ENCODE assay signal across 15 cellular contexts in genomic region chr19:7152568-7152967, GRCh38.
DNase-seq lines count a peak whose midpoint lies in the region; ATAC-seq and TF ChIP-seq lines count a peak whose summit lies in the region.
"Had no signal": no experiment of that assay in that cellular context is flagged by ENCODE, and none has a peak within 500 bp of the region (broad histone marks: within the 10 kb centered on the region; RNA-seq: fewer than 3 reads in every experiment).

No MANE protein-coding gene starts in this region.

- intact Hi-C loops in posterior vena cava (cut with DNase I), result loop anchor here in 1 of 2 donors (10.0 kb wide), 1 partner anchor 142 kb away; the partner anchor contains the start of gene INSR

- H3T11ph ChIP-seq in H9 (ENCODE audit: low read length), result no peak overlapping the region

- H3K79me1 ChIP-seq in H9 (ENCODE audit: insufficient read depth, low read depth, low read length, poor library complexity, severe bottlenecking), result no peaks in the 10 kb centered on the region

- DNase-seq in NCI-H82 (lab: John Stamatoyannopoulos, UW) (peak; percentile 10), NCI-H82 treated with DMSO at 0.1 percent for 48 hours (lab: John Stamatoyannopoulos, UW; ENCODE audit: unreplicated experiment) (no peak), H9 (peak; percentile 32), posterior vena cava (ENCODE audit: low spot score) (peak; percentile 15), A172 (ENCODE audit: low spot score) (no peak), kidney glomerular epithelial cell (lab: John Stamatoyannopoulos, UW) (no peak), dedifferentiated amniotic fluid mesenchymal stem cell (ENCODE audit: extremely low spot score) (no peak)
- DNase-seq in central memory CD8-positive, alpha-beta T cell (ENCODE audit: low spot score in 2 of 2), result no peak
- DNase-seq: activated CD4-positive, alpha-beta T cell treated with anti-CD3 and anti-CD28 coated beads for 36 hours; amygdala; glutamatergic neuron; NCI-H2081 treated with DMSO at 0.1 percent for 48 hours; NCI-H774; Right ventricle myocardium superior; T-helper 9 cell had no signal

- no peak overlapping the region for H2BK15ac ChIP-seq in H9 (ENCODE audit: low read depth, low read length)

- H3K9me3 Mint-ChIP-seq in H9, result no peaks in the 10 kb centered on the region; a peak in 1 of 5 replicates
- peaks cover 6% of the 10 kb centered on the region for H3K9me3 Mint-ChIP-seq in central memory CD8-positive, alpha-beta T cell

- peaks cover 6 to 23% (median 16%) of the 10 kb centered on the region in 3 experiments; a peak in 6 of 7 replicates for H3K36me3 Mint-ChIP-seq in H9 (ENCODE audit: insufficient read depth in 1 of 3, low read depth in 3 of 3)
- H3K36me3 Mint-ChIP-seq in central memory CD8-positive, alpha-beta T cell (ENCODE audit: insufficient read depth), result peaks cover 5% of the 10 kb centered on the region

- no peak overlapping the region for H3K4me2 ChIP-seq in H9 (ENCODE audit: insufficient read depth, insufficient read length, low read length)

- no peak overlapping the region for H4K5ac ChIP-seq in H9 (ENCODE audit: insufficient read length, low read depth, low read length)

- H3K4me3 Mint-ChIP-seq in H9, result no peak overlapping the region
- no peak overlapping the region for H3K4me3 Mint-ChIP-seq in central memory CD8-positive, alpha-beta T cell
- H3K4me3 Mint-ChIP-seq: activated CD4-positive, alpha-beta T cell treated with anti-CD3 and anti-CD28 coated beads for 36 hours had no signal

- no peak overlapping the region for H2AK5ac ChIP-seq in H9 (ENCODE audit: insufficient read length, low read length)

- no peaks in the 10 kb centered on the region for H3K4me1 Mint-ChIP-seq in H9
- H3K4me1 Mint-ChIP-seq in central memory CD8-positive, alpha-beta T cell, result no peaks in the 10 kb centered on the region
- H3K4me1 Mint-ChIP-seq: activated CD4-positive, alpha-beta T cell treated with anti-CD3 and anti-CD28 coated beads for 36 hours had no signal

- no peak for TF ChIP-seq CTCF in H9 (conservative IDR thresholded peaks at IDR 0.05)

- no peaks in the 10 kb centered on the region for H3K79me2 ChIP-seq in H9 (ENCODE audit: insufficient read depth, low read length)

- peak overlapping the region in 2 of 3 experiments; percentile 1 to 73; a peak in 3 of 7 replicates for H3K27ac Mint-ChIP-seq in H9
- peak overlapping the region; percentile 22 for H3K27ac Mint-ChIP-seq in central memory CD8-positive, alpha-beta T cell (ENCODE audit: low read depth)
- H3K27ac Mint-ChIP-seq: activated CD4-positive, alpha-beta T cell treated with anti-CD3 and anti-CD28 coated beads for 36 hours had no signal

- no peak overlapping the region for H2AFZ ChIP-seq in H9 (ENCODE audit: low read length)

- no peak overlapping the region for H3K23ac ChIP-seq in H9 (ENCODE audit: insufficient read length, low read depth, low read length)

- H2BK5ac ChIP-seq in H9 (ENCODE audit: insufficient read length, low read length), result no peak overlapping the region

- H3K23me2 ChIP-seq in H9 (ENCODE audit: insufficient read length, low read depth, low read length, poor library complexity, severe bottlenecking), result no peaks in the 10 kb centered on the region

- H3K14ac ChIP-seq in H9 (ENCODE audit: insufficient read depth, low read length), result no peak overlapping the region

- H3K56ac ChIP-seq in H9 (ENCODE audit: insufficient read length, low read depth, low read length), result no peak overlapping the region

- no peak overlapping the region for H3K9ac ChIP-seq in H9 (ENCODE audit: extremely low read depth, insufficient read length, low read length)

- WGBS in H9 (ENCODE audit: extremely low coverage, insufficient read length, low lambda C conversion rate), result no CpG with 5 or more reads among the region's 13 CpGs

- no peak overlapping the region for H4K8ac ChIP-seq in H9 (replicated peaks; ENCODE audit: insufficient read length, low read depth, low read length)

- H3K4ac ChIP-seq in H9 (ENCODE audit: low read depth, low read length), result no peak overlapping the region

- H3K27me3 ChIP-seq in H9 (ENCODE audit: insufficient read depth, low read length), result no peaks in the 10 kb centered on the region

- no peak overlapping the region for H2BK12ac ChIP-seq in H9 (ENCODE audit: insufficient read length, low read depth, low read length)

- H2BK20ac ChIP-seq in H9 (ENCODE audit: low read depth, low read length, poor library complexity, severe bottlenecking), result no peak overlapping the region

- no peak overlapping the region for H3K18ac ChIP-seq in H9 (ENCODE audit: insufficient read length, low read depth, low read length)

- H3K27me3 Mint-ChIP-seq in H9 (ENCODE audit: low read depth), result no peaks in the 10 kb centered on the region; the same call in 1 of the 2 replicates
- H3K27me3 Mint-ChIP-seq in central memory CD8-positive, alpha-beta T cell, result no peaks in the 10 kb centered on the region
- H3K27me3 Mint-ChIP-seq: activated CD4-positive, alpha-beta T cell treated with anti-CD3 and anti-CD28 coated beads for 36 hours had no signal

- ATAC-seq in central memory CD8-positive, alpha-beta T cell (replicated peaks; ENCODE audit: extremely low read depth, poor library complexity, severe bottlenecking), result no peak
- ATAC-seq: activated CD4-positive, alpha-beta T cell treated with anti-CD3 and anti-CD28 coated beads for 36 hours had no signal

- H3K27ac ChIP-seq in H9 (ENCODE audit: insufficient read length, low read depth, low read length), result no peak overlapping the region

- no peak overlapping the region for H2BK120ac ChIP-seq in H9 (ENCODE audit: low read depth, low read length, poor library complexity, severe bottlenecking)

- peaks cover 3% of the 10 kb centered on the region for H4K20me1 ChIP-seq in H9 (ENCODE audit: control insufficient read depth, insufficient read depth, insufficient read length)

- no peaks in the 10 kb centered on the region for H3K9me3 ChIP-seq in H9 (ENCODE audit: control insufficient read depth, low read depth, low read length)

- H4K91ac ChIP-seq in H9 (ENCODE audit: insufficient read length, low read depth, low read length), result no peak overlapping the region

- no peaks in the 10 kb centered on the region for H3K4me1 ChIP-seq in H9 (ENCODE audit: insufficient read depth, low read length)

Comparison
In these comparisons a context has a peak if more than half of its experiments do, and no peak if none do; other contexts are left out.
1. DNase-seq: peak in NCI-H82 (single experiment), H9 (single experiment) and posterior vena cava (single experiment); none in NCI-H82 treated with DMSO at 0.1 percent for 48 hours (single experiment), central memory CD8-positive, alpha-beta T cell (0 of 2), A172 (single experiment), kidney glomerular epithelial cell (single experiment) and dedifferentiated amniotic fluid mesenchymal stem cell (single experiment).